In the genomic region with DNA sequence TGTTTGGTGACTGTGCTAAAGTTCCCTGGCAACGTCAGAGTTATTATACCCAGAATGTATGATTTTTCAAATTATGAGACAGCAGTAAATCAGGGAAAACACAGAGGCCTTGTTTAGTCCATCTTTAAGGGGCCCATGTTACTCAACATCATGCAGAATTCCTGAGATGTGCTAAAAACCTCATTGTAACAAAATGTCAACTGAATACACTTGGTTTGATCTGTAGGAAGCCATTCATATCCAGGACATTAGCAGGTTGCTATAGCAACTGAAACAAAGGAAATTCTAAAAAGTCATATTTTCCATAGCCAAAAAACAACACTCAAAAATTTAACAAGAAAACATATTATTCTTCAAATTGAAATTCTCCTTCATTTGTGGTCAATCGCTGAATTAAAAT, we compare ENCODE assay signal across 15 cellular contexts. TPM values are rescaled to one million over a fixed set of nuclear protein-coding genes. Genes with fewer than 3 reads are reported as not detected.
A peak's percentile ranks its signal among the peaks of the same experiment; 100 is the strongest.
DNase-seq lines count a peak whose midpoint lies in the region; ATAC-seq and TF ChIP-seq lines count a peak whose summit lies in the region.
"Had no signal": no experiment of that assay in that cellular context is flagged by ENCODE, and none has a peak within 500 bp of the region (broad histone marks: within the 10 kb centered on the region; RNA-seq: fewer than 3 reads in every experiment).

No MANE protein-coding gene starts in this region.

- H3F3A ChIP-seq in GM23338 (replicated peaks; ENCODE audit: low read depth), result no peaks in the 10 kb centered on the region

- H3K79me2 ChIP-seq in GM23338 (replicated peaks; ENCODE audit: insufficient read depth), result no peaks in the 10 kb centered on the region

- H3K27ac ChIP-seq in GM23338 (ENCODE audit: low read depth), result no peak overlapping the region
- H3K27ac ChIP-seq in mesenchymal stem cell (ENCODE audit: low read length, poor library complexity, severe bottlenecking), result no peak overlapping the region
- H3K27ac ChIP-seq in rectal smooth muscle tissue (ENCODE audit: low read depth, low read length), result peak overlapping the region; percentile 37
- no peak overlapping the region for H3K27ac ChIP-seq in adrenal gland
- H3K27ac ChIP-seq: C4-2B, PC-9 had no signal

- intact Hi-C loops in adrenal gland (cut with DNase I), result no loop called here

- no peak overlapping the region for H2AK5ac ChIP-seq in mesenchymal stem cell (ENCODE audit: low read length, severe bottlenecking)

- H3K27me3 Mint-ChIP-seq in GM23338 (ENCODE audit: insufficient read depth, low read depth, poor library complexity), result peaks cover 3% of the 10 kb centered on the region

- H3K14ac ChIP-seq in mesenchymal stem cell (ENCODE audit: low read length in 2 of 2), result no peak overlapping the region

- H2BK120ac ChIP-seq in mesenchymal stem cell (ENCODE audit: low read depth, low read length), result no peak overlapping the region

- no peak overlapping the region for H4K8ac ChIP-seq in mesenchymal stem cell (ENCODE audit: low read length)

- no peak overlapping the region for H3K18ac ChIP-seq in mesenchymal stem cell (ENCODE audit: low read depth in 1 of 2, low read length in 2 of 2)

- no peak overlapping the region for H3K4ac ChIP-seq in mesenchymal stem cell (ENCODE audit: low read depth in 1 of 2, low read length in 2 of 2)

- H3K9me3 ChIP-seq in mesenchymal stem cell (ENCODE audit: control insufficient read depth, low read length) (no peaks in the 10 kb centered on the region), adrenal gland (replicated peaks in 1 of 3) (no peaks in the 10 kb centered on the region)

- H3K4me3 ChIP-seq in GM23338, result no peak overlapping the region
- H3K4me3 ChIP-seq in mesenchymal stem cell (ENCODE audit: insufficient read depth in 1 of 2, low read depth in 1 of 2, low read length in 2 of 2), result no peak overlapping the region
- no peak overlapping the region for H3K4me3 ChIP-seq in rectal smooth muscle tissue (ENCODE audit: low read length)
- no peak overlapping the region for H3K4me3 ChIP-seq in adrenal gland
- H3K4me3 ChIP-seq: PC-9 had no signal

- TF ChIP-seq POLR2A in adrenal gland (IDR thresholded peaks at IDR 0.05), result no peak

- no peak overlapping the region for H3K27ac Mint-ChIP-seq in GM23338

- H3K4me3 Mint-ChIP-seq in GM23338, result no peak overlapping the region

- DNase-seq in GM23338 (ENCODE audit: low spot score) (no peak), dedifferentiated amniotic fluid mesenchymal stem cell (ENCODE audit: extremely low spot score) (peak; percentile 35), mesenchymal stem cell (no peak), adrenal gland (no peak), 8988T (no peak)
- DNase-seq: DMS 273 treated with DMSO at 0.1 percent for 48 hours, H7, NCI-H1048, NCI-H146, NCI-H2081, NCI-H524, PC-9 had no signal

- no peak overlapping the region for H4K91ac ChIP-seq in mesenchymal stem cell (ENCODE audit: low read length)

- H2BK15ac ChIP-seq in mesenchymal stem cell (ENCODE audit: low read depth, poor library complexity, severe bottlenecking), result no peak overlapping the region

- peaks cover 20% of the 10 kb centered on the region; the same call in 2 of the 3 replicates for H3K4me1 Mint-ChIP-seq in GM23338

- peak overlapping the region; percentile 51 for H3K9ac ChIP-seq in mesenchymal stem cell (ENCODE audit: low read length)
- H3K9ac ChIP-seq in rectal smooth muscle tissue (ENCODE audit: low read length), result no peak overlapping the region

- peaks cover 11% of the 10 kb centered on the region for H3K79me1 ChIP-seq in mesenchymal stem cell (replicated peaks; ENCODE audit: low read length, poor library complexity, severe bottlenecking)

- H4K20me1 ChIP-seq in GM23338 (replicated peaks; ENCODE audit: insufficient read depth), result no peaks in the 10 kb centered on the region

- H3K23ac ChIP-seq in mesenchymal stem cell (ENCODE audit: low read length in 2 of 2), result no peak overlapping the region

- no peak overlapping the region for H2BK12ac ChIP-seq in mesenchymal stem cell (ENCODE audit: low read length in 2 of 2)

- peak overlapping the region; percentile 13; the same call in 1 of the 2 replicates for H3K4me2 ChIP-seq in GM23338
- no peak overlapping the region for H3K4me2 ChIP-seq in mesenchymal stem cell (ENCODE audit: low read length, poor library complexity, severe bottlenecking)
- H3K4me2 ChIP-seq: PC-9 had no signal

- no peaks in the 10 kb centered on the region for H3K9me2 ChIP-seq in GM23338 (ENCODE audit: insufficient read depth)

- H3K36me3 ChIP-seq in GM23338 (ENCODE audit: insufficient read depth), result no peaks in the 10 kb centered on the region
- H3K36me3 ChIP-seq in mesenchymal stem cell (ENCODE audit: control insufficient read depth in 1 of 2, insufficient read depth in 2 of 2, low read depth in 1 of 2, low read length in 2 of 2), result peaks cover 8 to 23% of the 10 kb centered on the region in 2 experiments
- H3K36me3 ChIP-seq in rectal smooth muscle tissue (ENCODE audit: control insufficient read depth, insufficient read depth, low read length), result no peaks in the 10 kb centered on the region
- H3K36me3 ChIP-seq in adrenal gland (replicated peaks in 1 of 2), result no peaks in the 10 kb centered on the region

- H3K4me1 ChIP-seq in GM23338 (ENCODE audit: insufficient read depth) (peaks cover 17% of the 10 kb centered on the region; the same call in 1 of the 2 replicates), mesenchymal stem cell (ENCODE audit: control insufficient read depth, insufficient read depth, low read depth, low read length) (no peaks in the 10 kb centered on the region), rectal smooth muscle tissue (ENCODE audit: control insufficient read depth, insufficient read depth, low read length) (peaks cover 20% of the 10 kb centered on the region), adrenal gland (replicated peaks in 1 of 2) (no peaks in the 10 kb centered on the region)

- H3K36me3 Mint-ChIP-seq in GM23338 (ENCODE audit: low read depth), result no peaks in the 10 kb centered on the region

- H3K9me3 Mint-ChIP-seq in GM23338, result no peaks in the 10 kb centered on the region

- H3K27me3 ChIP-seq in GM23338 (ENCODE audit: insufficient read depth) (no peaks in the 10 kb centered on the region), mesenchymal stem cell (ENCODE audit: control insufficient read depth in 1 of 2, insufficient read depth in 1 of 2, low read length in 2 of 2) (no peaks in the 10 kb centered on the region), rectal smooth muscle tissue (ENCODE audit: control insufficient read depth, insufficient read depth, low read length) (no peaks in the 10 kb centered on the region), adrenal gland (no peaks in the 10 kb centered on the region)

- no peak overlapping the region for H2AFZ ChIP-seq in GM23338
- no peak overlapping the region for H2AFZ ChIP-seq in mesenchymal stem cell (ENCODE audit: low read depth, low read length)
- H2AFZ ChIP-seq: PC-9 had no signal

- H2BK5ac ChIP-seq in mesenchymal stem cell (ENCODE audit: low read depth, low read length, poor library complexity, severe bottlenecking), result no peak overlapping the region

- no peak for ATAC-seq in GM23338
- ATAC-seq in GM21390 (IDR thresholded peaks at IDR 0.05; ENCODE audit: unreplicated experiment), result no peak

- WGBS in mesenchymal stem cell, result no CpG with 5 or more reads among the region's 2 CpGs
- 37 to 50% (median 46%) methylated on average over 2 of the region's 2 CpGs for WGBS in adrenal gland, 4 donors

- TF ChIP-seq CTCF in GM23338 (conservative IDR thresholded peaks at IDR 0.05; ENCODE audit: low read depth in 2 of 2), result no peak
- no peak for TF ChIP-seq CTCF in adrenal gland (IDR thresholded peaks at IDR 0.05)

TF ChIP-seq in GM23338, 12 proteins besides CTCF, POLR2A, EP300 and RAD21 (continues in another document):
- no peak for TF ChIP-seq REST (IDR thresholded peaks at IDR 0.05; ENCODE audit: unreplicated experiment)
- no peak for TF ChIP-seq CREB1 (CRISPR knock-in tag; IDR thresholded peaks at IDR 0.05; ENCODE audit: low read depth)

RNA-seq across cellular contexts. Expression of gene COL12A1, which starts 35.2 kb away (rescaled TPM):
- 4.0 and 6.3 TPM in 2 replicates for total RNA-seq in GM23338 (2014; rRNA removed; shearing (Covaris generic))
- 0.39 and 1.2 TPM in 2 replicates for polyA plus RNA-seq in GM23338 (2016; fragmentation: Nextera tagmentation; extraction: Ambion mirVana)
- 353 TPM for polyA plus RNA-seq in mesenchymal stem cell (2013, experiment 1 of 2)
- 326 TPM for polyA plus RNA-seq in mesenchymal stem cell (2013, experiment 2 of 2)
- 100 to 1,000 TPM in 1 of 8 donors, 10 to 100 TPM in 7; 17.0 to 106 (median 66.0) TPM for total RNA-seq in adrenal gland
- polyA plus RNA-seq in adrenal gland, result 10 to 100 TPM; 13.0 to 23.6 (median 21.6) TPM
